Comparison of ENCODE assay signal across 10 cellular contexts in the genomic region with DNA sequence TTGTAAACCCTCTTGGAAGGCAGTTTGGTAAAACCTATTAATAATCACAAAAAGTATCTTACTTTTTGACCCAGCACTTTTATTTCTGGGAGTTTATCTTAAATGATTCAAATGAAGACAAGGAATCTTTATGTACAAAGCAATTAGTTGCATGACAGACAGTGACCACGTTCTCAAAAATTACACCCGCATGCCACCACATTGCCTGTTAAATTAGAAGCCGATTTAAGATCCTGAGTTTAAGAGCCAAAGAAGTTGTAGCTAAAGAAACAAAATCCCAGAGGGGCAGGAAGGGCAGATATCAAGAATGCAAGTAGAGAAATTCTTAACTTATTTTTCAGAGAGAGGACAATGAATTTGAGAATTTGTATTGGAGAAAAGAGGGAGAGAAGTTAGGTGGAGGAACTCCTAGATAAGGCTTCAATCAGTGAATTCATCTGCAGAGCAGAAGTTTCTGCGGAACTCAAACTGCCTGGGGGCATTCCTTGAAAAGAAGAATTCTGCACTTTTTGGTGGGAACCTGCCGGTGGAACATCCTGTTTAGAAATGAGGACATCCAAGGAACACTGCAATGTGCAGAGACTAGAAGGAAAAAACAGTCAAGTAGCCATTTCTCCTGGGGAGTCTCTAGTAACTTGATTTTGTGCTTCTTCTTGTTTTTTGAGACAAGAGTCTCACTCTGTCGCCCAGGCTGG. TPM values are rescaled to one million over a fixed set of nuclear protein-coding genes. Genes with fewer than 3 reads are reported as not detected.
DNase-seq lines count a peak whose midpoint lies in the region; ATAC-seq and TF ChIP-seq lines count a peak whose summit lies in the region.
"Had no signal": no experiment of that assay in that cellular context is flagged by ENCODE, and none has a peak within 500 bp of the region (broad histone marks: within the 10 kb centered on the region; RNA-seq: fewer than 3 reads in every experiment).

No MANE protein-coding gene starts in this region.

- no peak for ATAC-seq in GM23338
- ATAC-seq in natural killer cell: no peak
- ATAC-seq in GM18519 (IDR thresholded peaks at IDR 0.05; ENCODE audit: low FRiP score, unreplicated experiment): no peak

- H3K4me2 ChIP-seq in GM23338 (no peak overlapping the region), neuronal stem cell (ENCODE audit: insufficient read depth, low read length, poor library complexity, severe bottlenecking) (no peak overlapping the region)

- peaks cover 8% of the 10 kb centered on the region for H3K79me1 ChIP-seq in neuronal stem cell (ENCODE audit: low read depth, low read length)

- peak overlapping the region; percentile 9; the same call in 1 of the 2 replicates for H2AFZ ChIP-seq in GM23338
- H2AFZ ChIP-seq in neuronal stem cell (ENCODE audit: low read length): no peak overlapping the region

- no peak overlapping the region for H2AK5ac ChIP-seq in neuronal stem cell (ENCODE audit: low read depth, low read length)

- peaks cover 30 to 43% (median 42%) of the 10 kb centered on the region in 3 donors for H3K4me1 Mint-ChIP-seq in CD8-positive, alpha-beta memory T cell
- peaks cover 20% of the 10 kb centered on the region for H3K4me1 Mint-ChIP-seq in GM23338
- H3K4me1 Mint-ChIP-seq in activated naive CD8-positive, alpha-beta T cell (ENCODE audit: low read depth): peaks cover 34% of the 10 kb centered on the region
- peaks cover 29 to 30% of the 10 kb centered on the region in 2 donors for H3K4me1 Mint-ChIP-seq in natural killer cell

- H2BK5ac ChIP-seq in neuronal stem cell (ENCODE audit: low read length): no peak overlapping the region

- no peak overlapping the region for H2BK15ac ChIP-seq in neuronal stem cell (ENCODE audit: low read length)

- no CpG with 5 or more reads among the region's 6 CpGs for WGBS in neuronal stem cell (ENCODE audit: extremely low coverage in 2 of 2, insufficient read length in 2 of 2, insufficient replicate concordance in 1 of 2), 2 donors

- no peak overlapping the region for H2BK12ac ChIP-seq in neuronal stem cell (ENCODE audit: low read length)

- H3K14ac ChIP-seq in neuronal stem cell (ENCODE audit: low read length): no peak overlapping the region

- H4K8ac ChIP-seq in neuronal stem cell (ENCODE audit: low read depth, low read length): no peak overlapping the region

- H4K20me1 ChIP-seq in GM23338 (replicated peaks; ENCODE audit: insufficient read depth): peaks cover 22% of the 10 kb centered on the region

- peaks cover 33% of the 10 kb centered on the region for H3K79me2 ChIP-seq in GM23338 (replicated peaks; ENCODE audit: insufficient read depth)

- peaks cover 31% of the 10 kb centered on the region for H3K4me1 ChIP-seq in CD8-positive, alpha-beta memory T cell (ENCODE audit: insufficient read depth, low read length)
- H3K4me1 ChIP-seq in GM23338 (ENCODE audit: insufficient read depth): peaks cover 22% of the 10 kb centered on the region
- H3K4me1 ChIP-seq in neuronal stem cell (ENCODE audit: control insufficient read depth in 2 of 2, insufficient read depth in 1 of 2, low read depth in 1 of 2, low read length in 2 of 2): peaks cover 0 to 7% of the 10 kb centered on the region in 2 donors

- no peak overlapping the region for H3K27ac ChIP-seq in CD8-positive, alpha-beta memory T cell (ENCODE audit: low read depth, low read length)
- H3K27ac ChIP-seq in GM23338 (ENCODE audit: low read depth) (no peak overlapping the region), neuronal stem cell (replicated peaks; ENCODE audit: low read length) (no peak overlapping the region)

- no peaks in the 10 kb centered on the region for H3K9me3 ChIP-seq in CD8-positive, alpha-beta memory T cell (ENCODE audit: low read length)
- H3K9me3 ChIP-seq in neuronal stem cell (replicated peaks in 1 of 2; ENCODE audit: control insufficient read depth in 2 of 2, insufficient read depth in 1 of 2, low read depth in 1 of 2, low read length in 2 of 2): peaks cover 0 to 9% of the 10 kb centered on the region in 2 donors

- POLR2A ChIA-PET in CD8-positive, alpha-beta memory T cell (lab: Charles Lee): interaction anchor here (1.9 kb wide), 1 partner anchor 31 kb away, joined by 22 read pairs; a partner anchor contains a TSS

- H3K4me3 ChIP-seq in CD8-positive, alpha-beta memory T cell (ENCODE audit: low read length): no peak overlapping the region
- H3K4me3 ChIP-seq in GM23338: no peak overlapping the region
- H3K4me3 ChIP-seq in neuronal stem cell (ENCODE audit: low read length in 2 of 2): no peak overlapping the region

- intact Hi-C loops in natural killer cell (cut with micrococcal nuclease): loop anchor here (1.0 to 2.0 kb wide), 3 partner anchors 31 to 529 kb away; a partner anchor contains a TSS

- peak overlapping the region; percentile 50 to 98 (median 87) for H3K4me3 Mint-ChIP-seq in CD8-positive, alpha-beta memory T cell
- peak overlapping the region; percentile 24; the same call in 2 of the 3 replicates for H3K4me3 Mint-ChIP-seq in GM23338
- H3K4me3 Mint-ChIP-seq in activated naive CD8-positive, alpha-beta T cell: peak overlapping the region; percentile 73
- peak overlapping the region; percentile 72 for H3K4me3 Mint-ChIP-seq in natural killer cell

- H3K9me2 ChIP-seq in GM23338 (ENCODE audit: insufficient read depth): no peaks in the 10 kb centered on the region

- no peaks in the 10 kb centered on the region for H3K36me3 ChIP-seq in CD8-positive, alpha-beta memory T cell (ENCODE audit: insufficient read depth, low read length)
- H3K36me3 ChIP-seq in GM23338 (ENCODE audit: insufficient read depth): 0 out of 2 replicates have a peak, but pooled peaks cover under 1% of the 10 kb centered on the region
- no peaks in the 10 kb centered on the region for H3K36me3 ChIP-seq in neuronal stem cell (replicated peaks in 1 of 2; ENCODE audit: control insufficient read depth in 2 of 2, insufficient read depth in 2 of 2, low read length in 2 of 2)

- no peak overlapping the region for H3K4ac ChIP-seq in neuronal stem cell (ENCODE audit: low read length)

- no peak overlapping the region for H4K91ac ChIP-seq in neuronal stem cell (ENCODE audit: low read depth, low read length, poor library complexity)

- DNase-seq in CD8-positive, alpha-beta memory T cell: no peak
- DNase-seq in GM23338 (ENCODE audit: low spot score) (peak; percentile 33), natural killer cell (no peak), neuronal stem cell (ENCODE audit: low spot score) (no peak), NCI-H1092 (lab: John Stamatoyannopoulos, UW) (no peak), dermis blood vessel endothelial cell (no peak)
- DNase-seq: activated effector memory CD4-positive, alpha-beta T cell treated with Interleukin-2 at 50 U/mL for 16 hours; RPMI8226 had no signal

- no peak overlapping the region for H2BK120ac ChIP-seq in neuronal stem cell (ENCODE audit: low read depth, low read length)

- peaks cover 6 to 24% (median 6%) of the 10 kb centered on the region in 3 donors for H3K36me3 Mint-ChIP-seq in CD8-positive, alpha-beta memory T cell
- H3K36me3 Mint-ChIP-seq in GM23338 (ENCODE audit: low read depth): peaks cover 28% of the 10 kb centered on the region
- H3K36me3 Mint-ChIP-seq in activated naive CD8-positive, alpha-beta T cell: peaks cover 5% of the 10 kb centered on the region
- H3K36me3 Mint-ChIP-seq in natural killer cell: no peaks in the 10 kb centered on the region

- H3K18ac ChIP-seq in neuronal stem cell (ENCODE audit: low read length): no peak overlapping the region

- no peaks in the 10 kb centered on the region for H3K27me3 Mint-ChIP-seq in CD8-positive, alpha-beta memory T cell
- H3K27me3 Mint-ChIP-seq in GM23338 (ENCODE audit: insufficient read depth, low read depth, poor library complexity) (peaks cover 14% of the 10 kb centered on the region), natural killer cell (ENCODE audit: low read depth in 2 of 2) (no peaks in the 10 kb centered on the region)
- no peaks in the 10 kb centered on the region for H3K27me3 Mint-ChIP-seq in activated naive CD8-positive, alpha-beta T cell

- H3K9me3 Mint-ChIP-seq in CD8-positive, alpha-beta memory T cell: no peaks in the 10 kb centered on the region
- H3K9me3 Mint-ChIP-seq in GM23338: peaks cover 6% of the 10 kb centered on the region; the same call in 2 of the 3 replicates
- no peaks in the 10 kb centered on the region for H3K9me3 Mint-ChIP-seq in activated naive CD8-positive, alpha-beta T cell (ENCODE audit: low read depth)
- no peaks in the 10 kb centered on the region for H3K9me3 Mint-ChIP-seq in natural killer cell

- CTCF ChIA-PET in CD8-positive, alpha-beta memory T cell (lab: Charles Lee): no interaction called here

- no peaks in the 10 kb centered on the region for H3K27me3 ChIP-seq in CD8-positive, alpha-beta memory T cell (ENCODE audit: insufficient read depth, low read length, poor library complexity, severe bottlenecking)
- H3K27me3 ChIP-seq in GM23338 (ENCODE audit: insufficient read depth): peaks cover 10% of the 10 kb centered on the region; the same call in 1 of the 2 replicates
- H3K27me3 ChIP-seq in neuronal stem cell (ENCODE audit: control insufficient read depth in 3 of 3, insufficient read depth in 3 of 3, low read depth in 1 of 3, low read length in 3 of 3): peaks cover 0 to 11% (median 0%) of the 10 kb centered on the region in 3 experiments

- H3K9ac ChIP-seq in neuronal stem cell (ENCODE audit: low read depth, low read length, poor library complexity): no peak overlapping the region

- no peak overlapping the region for H3K23ac ChIP-seq in neuronal stem cell (ENCODE audit: low read depth, low read length, poor library complexity)

- no peak for TF ChIP-seq CTCF in GM23338 (conservative IDR thresholded peaks at IDR 0.05; ENCODE audit: low read depth in 2 of 2)
- no peak for TF ChIP-seq CTCF in natural killer cell (IDR thresholded peaks at IDR 0.05)

- H3F3A ChIP-seq in GM23338 (replicated peaks; ENCODE audit: low read depth): 0 out of 2 replicates have a peak, but pooled peaks cover 4% of the 10 kb centered on the region

- peak overlapping the region in 4 of 8 donors; percentile 34 to 88 (median 61) for H3K27ac Mint-ChIP-seq in CD8-positive, alpha-beta memory T cell
- no peak overlapping the region for H3K27ac Mint-ChIP-seq in GM23338
- no peak overlapping the region for H3K27ac Mint-ChIP-seq in activated naive CD8-positive, alpha-beta T cell
- peak overlapping the region in 1 of 2 donors; percentile 9 for H3K27ac Mint-ChIP-seq in natural killer cell

RNA-seq across cellular contexts. Expression of a gene that starts 1.1 kb away (rescaled TPM):
- 10 to 100 TPM; 27.2 to 27.8 TPM for total RNA-seq in CD8-positive, alpha-beta memory T cell
- polyA plus RNA-seq in CD8-positive, alpha-beta memory T cell: 35.3 TPM
- total RNA-seq in GM23338 (2014; rRNA removed; shearing (Covaris generic)): 54.2 and 57.3 TPM in 2 replicates
- polyA plus RNA-seq in GM23338 (2016; fragmentation: Nextera tagmentation; extraction: Ambion mirVana): 21.2 and 24.6 TPM in 2 replicates
- 10 to 100 TPM; 18.1 to 25.4 (median 22.7) TPM for total RNA-seq in natural killer cell
- 12.3 TPM for polyA plus RNA-seq in neuronal stem cell (2013, experiment 1 of 2)
- polyA plus RNA-seq in neuronal stem cell (2013, experiment 2 of 2): 11.9 TPM
- total RNA-seq in dermis blood vessel endothelial cell: 27.0 and 31.0 TPM in 2 replicates

RNA-seq across cellular contexts. Expression of a gene that starts 31.3 kb away (rescaled TPM):
- 10 to 100 TPM; 36.5 to 38.5 TPM for total RNA-seq in CD8-positive, alpha-beta memory T cell
- polyA plus RNA-seq in CD8-positive, alpha-beta memory T cell: 39.0 TPM
- 34.3 and 36.7 TPM in 2 replicates for total RNA-seq in GM23338 (2014; rRNA removed; shearing (Covaris generic))
- polyA plus RNA-seq in GM23338 (2016; fragmentation: Nextera tagmentation; extraction: Ambion mirVana): 30.2 and 32.1 TPM in 2 replicates
- total RNA-seq in natural killer cell: 10 to 100 TPM; 50.0 to 67.4 (median 56.3) TPM
- 48.3 TPM for polyA plus RNA-seq in neuronal stem cell (2013, experiment 1 of 2)
- 51.9 TPM for polyA plus RNA-seq in neuronal stem cell (2013, experiment 2 of 2)
- total RNA-seq in dermis blood vessel endothelial cell: 46.3 and 81.6 TPM in 2 replicates

RNA-seq across cellular contexts. Expression of a gene that starts 47.3 kb away (rescaled TPM):
- 1 to 10 TPM; 1.8 to 1.9 TPM for total RNA-seq in CD8-positive, alpha-beta memory T cell
- polyA plus RNA-seq in CD8-positive, alpha-beta memory T cell: 3.1 TPM
- total RNA-seq in GM23338 (2014; rRNA removed; shearing (Covaris generic)): 6.0 and 9.2 TPM in 2 replicates
- polyA plus RNA-seq in GM23338 (2016; fragmentation: Nextera tagmentation; extraction: Ambion mirVana): 3.7 and 5.1 TPM in 2 replicates
- 1 to 10 TPM; 3.3 to 4.4 (median 3.6) TPM for total RNA-seq in natural killer cell
- 1.0 TPM for polyA plus RNA-seq in neuronal stem cell (2013, experiment 1 of 2)
- polyA plus RNA-seq in neuronal stem cell (2013, experiment 2 of 2): 1.3 TPM
- total RNA-seq in dermis blood vessel endothelial cell: 2.0 and 3.5 TPM in 2 replicates

Comparison
In these comparisons a context has a peak if more than half of its experiments do, and no peak if none do; other contexts are left out.
1. H3K4me3 Mint-ChIP-seq: peak in every context shown above with its lines; median percentile 87 in CD8-positive, alpha-beta memory T cell; 73 in activated naive CD8-positive, alpha-beta T cell; 72 in natural killer cell; 24 in GM23338.